Comparison of ENCODE assay signal across 31 cellular contexts in genomic region chr18:13108330-13108729, GRCh38.
"Had no signal": no experiment of that assay in that cellular context is flagged by ENCODE, and none has a peak within 500 bp of the region (broad histone marks: within the 10 kb centered on the region; RNA-seq: fewer than 3 reads in every experiment).

No MANE protein-coding gene starts in this region.

- H3K4me1 ChIP-seq: adrenal gland, breast epithelium, colonic mucosa, esophagus muscularis mucosa, foreskin keratinocyte, gastrocnemius medialis had no signal

- H3K36me3 ChIP-seq: colonic mucosa had no signal

- H3K27ac ChIP-seq: adrenal gland, breast epithelium, cardiac muscle cell, colonic mucosa, esophagus muscularis mucosa, foreskin keratinocyte, gastrocnemius medialis, heart left ventricle had no signal

- H3K9me3 ChIP-seq: adrenal gland, breast epithelium, colonic mucosa, esophagus muscularis mucosa, gastrocnemius medialis, heart left ventricle had no signal

- DNase-seq: activated CD4-positive, alpha-beta T cell treated with anti-CD3 and anti-CD28 coated beads for 36 hours; activated CD4-positive, alpha-beta T cell treated with anti-CD3 and anti-CD28 coated beads, Interleukin-2, amount 10 ng/mL, durations not matched to agents 7 days and 5 days; activated CD4-positive, alpha-beta T cell treated with anti-CD3 and anti-CD28 coated beads, Interleukin-2, amount 50 U/mL, for 4 hours; activated CD4-positive, CD25-positive, alpha-beta regulatory T cell; activated CD4-positive, CD25-positive, alpha-beta regulatory T cell treated with anti-CD3 and anti-CD28 coated beads, Interleukin-2, amount 50 U/mL, for 72 hours; activated CD8-positive, alpha-beta memory T cell treated with anti-CD3 and anti-CD28 coated beads for 24 hours; activated gamma-delta T cell; activated naive CD4-positive, alpha-beta T cell; activated naive CD8-positive, alpha-beta T cell treated with anti-CD3 and anti-CD28 coated beads for 36 hours; activated naive CD8-positive, alpha-beta T cell treated with anti-CD3 and anti-CD28 coated beads, Interleukin-2, amount 50 U/mL, for 24 hours; activated T-cell treated with anti-CD3 and anti-CD28 coated beads, Interleukin-2, amount 50 U/mL, for 4 hours; adrenal gland; amygdala; aorta; central memory CD4-positive, alpha-beta T cell; cerebellar nuclear complex; colonic mucosa; effector CD8-positive, alpha-beta T cell; endodermal cell; erythroblast; foreskin keratinocyte; gastrocnemius medialis; glutamatergic neuron; heart left ventricle; hypothalamus had no signal

- H3K27ac Mint-ChIP-seq: activated CD4-positive, alpha-beta T cell treated with anti-CD3 and anti-CD28 coated beads for 36 hours; activated CD4-positive, alpha-beta T cell treated with anti-CD3 and anti-CD28 coated beads, Interleukin-2, amount 10 ng/mL, durations not matched to agents 7 days and 5 days; activated naive CD8-positive, alpha-beta T cell treated with anti-CD3 and anti-CD28 coated beads for 36 hours; activated naive CD8-positive, alpha-beta T cell treated with anti-CD3 and anti-CD28 coated beads, Interleukin-2, amount 50 U/mL, for 24 hours; activated T-helper 1 cell treated with anti-CD3 and anti-CD28 coated beads, Interleukin-12 subunit alpha, Interleukin-12 subunit beta, Interleukin-2, Interleukin-4 antibody, amounts not matched to agents 30 ng/mL and 10 ng/mL and 1 ng/mL, durations not matched to agents 14 hours and 24 hours and 36 hours; brain; endodermal cell had no signal

- H3K4me1 Mint-ChIP-seq: activated CD4-positive, alpha-beta T cell treated with anti-CD3 and anti-CD28 coated beads for 36 hours; activated naive CD4-positive, alpha-beta T cell treated with anti-CD3 and anti-CD28 coated beads, Interleukin-2, amount 50 U/mL, for 24 hours; activated naive CD8-positive, alpha-beta T cell treated with anti-CD3 and anti-CD28 coated beads for 36 hours had no signal

- H3K9me3 Mint-ChIP-seq: activated naive CD4-positive, alpha-beta T cell treated with anti-CD3 and anti-CD28 coated beads, Interleukin-2, amount 50 U/mL, for 24 hours; activated naive CD8-positive, alpha-beta T cell treated with anti-CD3 and anti-CD28 coated beads for 36 hours; activated T-cell treated with anti-CD3 and anti-CD28 coated beads, Interleukin-2, amount 50 U/mL, for 4 hours; activated T-helper 1 cell treated with anti-CD3 and anti-CD28 coated beads, Interleukin-12 subunit alpha, Interleukin-12 subunit beta, Interleukin-2, Interleukin-4 antibody, amounts not matched to agents 30 ng/mL and 10 ng/mL and 1 ng/mL, durations not matched to agents 14 hours and 24 hours and 36 hours had no signal

- H3K27me3 Mint-ChIP-seq: activated CD4-positive, alpha-beta T cell treated with anti-CD3 and anti-CD28 coated beads for 36 hours; activated CD4-positive, alpha-beta T cell treated with anti-CD3 and anti-CD28 coated beads, Interleukin-2, amount 10 ng/mL, durations not matched to agents 7 days and 5 days; activated naive CD4-positive, alpha-beta T cell treated with anti-CD3 and anti-CD28 coated beads, Interleukin-2, amount 50 U/mL, for 24 hours; activated naive CD8-positive, alpha-beta T cell treated with anti-CD3 and anti-CD28 coated beads for 36 hours; activated naive CD8-positive, alpha-beta T cell treated with anti-CD3 and anti-CD28 coated beads, Interleukin-2, amount 50 U/mL, for 24 hours; brain had no signal

- ATAC-seq: activated CD4-positive, alpha-beta T cell treated with anti-CD3 and anti-CD28 coated beads for 36 hours; activated naive CD8-positive, alpha-beta T cell treated with anti-CD3 and anti-CD28 coated beads, Interleukin-2, amount 50 U/mL, for 24 hours; activated T-cell treated with anti-CD3 and anti-CD28 coated beads, Interleukin-2, amount 50 U/mL, for 4 hours; foreskin keratinocyte; gastrocnemius medialis; heart left ventricle had no signal

- H3K4me3 ChIP-seq: adrenal gland, breast epithelium, cardiac muscle cell, colonic mucosa, esophagus muscularis mucosa, gastrocnemius medialis, heart left ventricle had no signal

- H3K4me3 Mint-ChIP-seq: activated CD4-positive, alpha-beta T cell treated with anti-CD3 and anti-CD28 coated beads for 36 hours; activated CD4-positive, alpha-beta T cell treated with anti-CD3 and anti-CD28 coated beads, Interleukin-2, amount 10 ng/mL, durations not matched to agents 7 days and 5 days; activated naive CD4-positive, alpha-beta T cell treated with anti-CD3 and anti-CD28 coated beads, Interleukin-2, amount 50 U/mL, for 24 hours; activated naive CD8-positive, alpha-beta T cell treated with anti-CD3 and anti-CD28 coated beads for 36 hours; activated naive CD8-positive, alpha-beta T cell treated with anti-CD3 and anti-CD28 coated beads, Interleukin-2, amount 50 U/mL, for 24 hours; activated T-cell treated with anti-CD3 and anti-CD28 coated beads, Interleukin-2, amount 50 U/mL, for 4 hours; activated T-helper 1 cell treated with anti-CD3 and anti-CD28 coated beads, Interleukin-12 subunit alpha, Interleukin-12 subunit beta, Interleukin-2, Interleukin-4 antibody, amounts not matched to agents 30 ng/mL and 10 ng/mL and 1 ng/mL, durations not matched to agents 14 hours and 24 hours and 36 hours; brain; endodermal cell had no signal

- H3K27me3 ChIP-seq: adrenal gland, breast epithelium, cardiac muscle cell, colonic mucosa, esophagus muscularis mucosa, foreskin keratinocyte, gastrocnemius medialis, heart left ventricle had no signal
